Comparison of ENCODE assay signal across 11 cellular contexts in genomic region chr2:161243873-161244272, GRCh38.
DNase-seq lines count a peak whose midpoint lies in the region; ATAC-seq, FAIRE-seq and TF ChIP-seq lines count a peak whose summit lies in the region.
"Had no signal": no experiment of that assay in that cellular context is flagged by ENCODE, and none has a peak within 500 bp of the region (broad histone marks: within the 10 kb centered on the region; RNA-seq: fewer than 3 reads in every experiment).

No MANE protein-coding gene starts in this region.

- H3K27ac ChIP-seq in RWPE2 (ENCODE audit: poor library complexity, severe bottlenecking) = peak overlapping the region; percentile 32
- H3K27ac ChIP-seq in RWPE1 = no peak overlapping the region
- no peak overlapping the region for H3K27ac ChIP-seq in adrenal gland

- CTCF ChIA-PET in RWPE1 (lab: Yijun Ruan, JAX) = no interaction called here

- TF ChIP-seq CTCF in RWPE2 (IDR thresholded peaks at IDR 0.05; ENCODE audit: poor library complexity, severe bottlenecking) (no peak), progenitor cell of endocrine pancreas (IDR thresholded peaks at IDR 0.05; ENCODE audit: unreplicated experiment) (no peak), RWPE1 (conservative IDR thresholded peaks at IDR 0.05; ENCODE audit: low read depth) (no peak), adrenal gland (IDR thresholded peaks at IDR 0.05) (no peak)

- peak overlapping the region; percentile 82 to 89 for H3K4me3 Mint-ChIP-seq in effector memory CD8-positive, alpha-beta T cell
- H3K4me3 Mint-ChIP-seq in progenitor cell of endocrine pancreas (ENCODE audit: low read depth) = peak overlapping the region; percentile 80

- H3K9me3 Mint-ChIP-seq in effector memory CD8-positive, alpha-beta T cell = no peaks in the 10 kb centered on the region
- H3K9me3 Mint-ChIP-seq in progenitor cell of endocrine pancreas (ENCODE audit: low read depth) = no peaks in the 10 kb centered on the region

- H3K4me3 ChIP-seq in RWPE2 (ENCODE audit: severe bottlenecking) (peak overlapping the region; percentile 49), adrenal gland (no peak overlapping the region)

- WGBS in adrenal gland, 4 donors = 84 to 93% (median 85%) methylated on average over 6 of the region's 6 CpGs

- no peak for ATAC-seq in RWPE2 (ENCODE audit: low read depth)
- ATAC-seq in effector memory CD8-positive, alpha-beta T cell (replicated peaks) = no peak
- no peak for ATAC-seq in GM18870 (IDR thresholded peaks at IDR 0.05; ENCODE audit: unreplicated experiment)
- ATAC-seq in GM21367 (IDR thresholded peaks at IDR 0.05; ENCODE audit: unreplicated experiment) = no peak

- peaks cover 5% of the 10 kb centered on the region for H3K36me3 Mint-ChIP-seq in effector memory CD8-positive, alpha-beta T cell (ENCODE audit: insufficient read depth)
- no peaks in the 10 kb centered on the region for H3K36me3 Mint-ChIP-seq in progenitor cell of endocrine pancreas (ENCODE audit: insufficient read depth)

- peak; percentile 93 for FAIRE-seq in GM12892 (lab: Jason Lieb, UNC)
- FAIRE-seq: colon had no signal

- H3K4me1 ChIP-seq in RWPE2 (ENCODE audit: insufficient read depth, poor library complexity, severe bottlenecking) (peaks cover 5% of the 10 kb centered on the region), adrenal gland (replicated peaks in 1 of 2) (no peaks in the 10 kb centered on the region)
- H3K4me1 ChIP-seq: testis had no signal

- POLR2A ChIA-PET in RWPE1 (lab: Yijun Ruan, JAX; ENCODE audit: low non-redundant PET) = no interaction called here

- DNase-seq in GM12892 (ENCODE audit: insufficient read length) (no peak), RWPE2 (ENCODE audit: low spot score) (no peak), progenitor cell of endocrine pancreas (ENCODE audit: low spot score, unreplicated experiment) (no peak), RWPE1 (ENCODE audit: low spot score) (no peak), adrenal gland (no peak)
- DNase-seq in effector memory CD8-positive, alpha-beta T cell = no peak
- DNase-seq: GDM1, testis had no signal

- H3K27me3 ChIP-seq in RWPE2 (ENCODE audit: insufficient read depth, poor library complexity, severe bottlenecking) (no peaks in the 10 kb centered on the region), adrenal gland (peaks cover 15% of the 10 kb centered on the region)
- H3K27me3 ChIP-seq: testis had no signal

- H3K27ac Mint-ChIP-seq in effector memory CD8-positive, alpha-beta T cell = peak overlapping the region in 1 of 2 donors; percentile 93
- H3K27ac Mint-ChIP-seq in progenitor cell of endocrine pancreas = peak overlapping the region; percentile 92

- peaks cover 5 to 43% of the 10 kb centered on the region in 2 donors for H3K4me1 Mint-ChIP-seq in effector memory CD8-positive, alpha-beta T cell (ENCODE audit: low read depth in 2 of 2)
- peaks cover 11% of the 10 kb centered on the region for H3K4me1 Mint-ChIP-seq in progenitor cell of endocrine pancreas (ENCODE audit: low read depth)

- intact Hi-C loops in adrenal gland (cut with DNase I) = no loop called here

- H3K36me3 ChIP-seq in RWPE2 (ENCODE audit: low read depth) (peaks cover 4% of the 10 kb centered on the region; the same call in 1 of the 2 replicates), adrenal gland (replicated peaks in 1 of 2) (no peaks in the 10 kb centered on the region)

- peaks cover 0 to 31% of the 10 kb centered on the region in 2 donors for H3K27me3 Mint-ChIP-seq in effector memory CD8-positive, alpha-beta T cell
- H3K27me3 Mint-ChIP-seq in progenitor cell of endocrine pancreas = peaks cover 35% of the 10 kb centered on the region

- TF ChIP-seq POLR2A in GM12892 (IDR thresholded peaks at IDR 0.05; ENCODE audit: low read depth, low read length) (no peak), adrenal gland (IDR thresholded peaks at IDR 0.05) (no peak)

- H3K9me3 ChIP-seq in RWPE2 (ENCODE audit: severe bottlenecking) (no peaks in the 10 kb centered on the region), adrenal gland (replicated peaks in 1 of 3) (no peaks in the 10 kb centered on the region)
- H3K9me3 ChIP-seq: testis had no signal
